14 cellular contexts compared by ENCODE assay signal in the genomic region with DNA sequence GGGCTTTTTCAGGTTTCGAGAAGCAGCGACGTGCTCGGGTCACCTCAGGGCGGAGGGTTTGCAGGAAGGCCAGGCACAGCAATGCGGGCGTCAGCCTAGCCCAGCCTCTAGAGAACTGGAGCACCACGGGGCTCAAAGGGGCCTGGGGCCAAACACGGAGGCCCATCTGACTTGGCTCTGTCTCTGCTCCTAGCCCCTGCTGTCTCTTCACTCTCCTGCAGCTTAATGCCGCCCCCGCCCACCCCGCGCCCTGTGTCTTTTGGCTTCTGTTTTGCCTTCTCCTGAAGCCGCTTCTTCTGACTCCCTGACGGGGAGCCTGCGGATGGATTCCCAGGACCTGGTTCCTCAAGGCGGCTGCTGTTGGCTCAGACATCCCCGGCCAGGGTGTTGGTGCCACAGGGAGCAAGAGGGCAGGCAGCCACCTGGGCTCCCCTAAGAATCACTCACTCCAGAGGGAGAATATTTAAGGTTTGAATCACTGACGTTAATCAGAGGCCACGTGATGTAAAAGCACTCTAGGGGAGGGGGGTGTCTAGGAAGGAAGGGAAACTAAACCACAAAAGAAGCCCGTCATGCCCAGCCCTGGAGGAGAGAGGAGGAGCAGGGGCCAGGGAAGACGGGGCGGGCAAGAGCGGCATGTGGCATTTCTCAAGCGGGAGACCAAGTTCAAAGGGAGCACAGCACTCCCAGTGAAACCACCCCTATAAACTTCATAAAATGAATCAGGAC. TPM values are rescaled to one million over a fixed set of nuclear protein-coding genes. Genes with fewer than 3 reads are reported as not detected.
A peak's percentile ranks its signal among the peaks of the same experiment; 100 is the strongest.
DNase-seq lines count a peak whose midpoint lies in the region; ATAC-seq, FAIRE-seq and TF ChIP-seq lines count a peak whose summit lies in the region.
"Had no signal": no experiment of that assay in that cellular context is flagged by ENCODE, and none has a peak within 500 bp of the region (broad histone marks: within the 10 kb centered on the region; RNA-seq: fewer than 3 reads in every experiment).

No MANE protein-coding gene starts in this region.

- H3K79me1 ChIP-seq in H1 (ENCODE audit: low read depth, low read length): no peaks in the 10 kb centered on the region

- no peak for ATAC-seq in GM18861 (IDR thresholded peaks at IDR 0.05; ENCODE audit: unreplicated experiment)
- ATAC-seq in GM21360 (IDR thresholded peaks at IDR 0.05; ENCODE audit: unreplicated experiment): no peak
- ATAC-seq: left lobe of liver had no signal

- H3K79me2 ChIP-seq in H1 (ENCODE audit: control insufficient read depth in 1 of 2, insufficient read depth in 2 of 2, low read length in 2 of 2): no peaks in the 10 kb centered on the region

- 0 out of 2 replicates have a peak overlapping the region, but pooled peaks have one; percentile 49 for H2BK20ac ChIP-seq in H1 (ENCODE audit: low read length)

- peak; percentile 81 for DNase-seq in EH (ENCODE audit: low read depth)
- peak; percentile 93 for DNase-seq in LoVo (ENCODE audit: low spot score)
- DNase-seq in H1 (ENCODE audit: low read depth in 1 of 2, low spot score in 2 of 2): no peak
- peak; percentile 93 for DNase-seq in renal cortical epithelial cell (ENCODE audit: low read depth)
- DNase-seq in activated CD4-positive, alpha-beta T cell treated with anti-CD3 and anti-CD28 coated beads, Interleukin-2, amount 50 U/mL, for 48 hours: no peak
- no peak for DNase-seq in small intestine
- DNase-seq: activated T-cell treated with anti-CD3 and anti-CD28 coated beads, Interleukin-2, amount 50 U/mL, for 72 hours; effector memory CD4-positive, alpha-beta T cell; NCI-H187 treated with DMSO at 0.1 percent for 48 hours; sigmoid colon; stimulated activated naive CD4-positive, alpha-beta T cell treated with Interleukin-2 at 50 U/mL for 16 hours had no signal

- POLR2A ChIA-PET in H1 (lab: Charles Lee; ENCODE audit: partially characterized antibody): no interaction called here

- H2AFZ ChIP-seq in H1 (ENCODE audit: low read length): no peak overlapping the region

- TF ChIP-seq POLR2A in H1 (IDR thresholded peaks at IDR 0.05; ENCODE audit: control extremely low read depth in 1 of 2, low read depth in 2 of 2, low read length in 2 of 2): no peak

- H3K27me3 ChIP-seq in H1 (replicated peaks in 1 of 4; ENCODE audit: control insufficient read depth in 3 of 4, extremely low read depth in 1 of 4, insufficient read depth in 3 of 4, low read length in 3 of 4): peaks cover 0 to 6% (median 4%) of the 10 kb centered on the region in 4 experiments; a peak in 4 of 7 replicates
- H3K27me3 ChIP-seq in small intestine (ENCODE audit: control insufficient read depth in 2 of 2, insufficient read depth in 2 of 2, low read length in 2 of 2): peaks cover 0 to 4% of the 10 kb centered on the region in 2 donors

- H3K14ac ChIP-seq in H1 (ENCODE audit: insufficient read length): no peak overlapping the region

- H3K4me2 ChIP-seq in H1 (ENCODE audit: insufficient read depth in 1 of 2, low read depth in 2 of 2, low read length in 2 of 2): no peak overlapping the region

- H2BK120ac ChIP-seq in H1 (replicated peaks; ENCODE audit: low read depth, low read length): no peak overlapping the region

- CTCF ChIA-PET in H1 (lab: Charles Lee; ENCODE audit: partially characterized antibody): interaction anchor here (0.7 to 15.7 kb wide), 11 partner anchors 21 to 153 kb away, joined by 3 to 203 read pairs (median 6); no protein-coding TSS in a partner anchor

- H3K4me3 ChIP-seq in H1 (ENCODE audit: extremely low read depth in 1 of 4, insufficient read depth in 2 of 4, low read depth in 3 of 4, low read length in 4 of 4) (no peak overlapping the region), small intestine (ENCODE audit: low read depth in 1 of 2, low read length in 2 of 2) (no peak overlapping the region)
- H3K4me3 ChIP-seq: sigmoid colon had no signal

- H3K4me1 ChIP-seq in H1 (replicated peaks in 1 of 4; ENCODE audit: control insufficient read depth in 3 of 4, insufficient read depth in 4 of 4, low read length in 3 of 4) (peaks cover 0 to 11% (median 4%) of the 10 kb centered on the region in 4 experiments; a peak in 3 of 7 replicates), small intestine (ENCODE audit: control insufficient read depth in 2 of 2, insufficient read depth in 1 of 2, low read depth in 1 of 2, low read length in 1 of 2) (no peaks in the 10 kb centered on the region)
- H3K4me1 ChIP-seq: sigmoid colon had no signal

- no peak overlapping the region for H3K9ac ChIP-seq in H1 (replicated peaks in 1 of 4; ENCODE audit: extremely low read depth in 1 of 4, low read depth in 3 of 4, low read length in 3 of 4)

- no peak overlapping the region for H3K23ac ChIP-seq in H1 (ENCODE audit: insufficient read length)

- H2BK5ac ChIP-seq in H1 (ENCODE audit: low read depth, low read length): no peak overlapping the region

- no peaks in the 10 kb centered on the region for H3K23me2 ChIP-seq in H1 (ENCODE audit: low read depth, low read length)

- WGBS in H1 (ENCODE audit: extremely low coverage in 1 of 2, insufficient coverage in 1 of 2, insufficient read length in 1 of 2, insufficient replicate concordance in 2 of 2, low coverage in 1 of 2, low lambda C conversion rate in 2 of 2, missing lambda C conversion rate in 1 of 2), 2 experiments: 76% methylated on average over 21 of the region's 25 CpGs; no CpG with 5 or more reads in 1 of the 2 experiments
- 45 to 58% (median 46%) methylated on average over 25 of the region's 25 CpGs for WGBS in small intestine, 3 donors

- H2BK15ac ChIP-seq in H1 (ENCODE audit: low read length): no peak overlapping the region

- H3K9me3 ChIP-seq in H1 (ENCODE audit: insufficient read depth in 2 of 2, low read depth in 1 of 2, low read length in 1 of 2) (no peaks in the 10 kb centered on the region), small intestine (ENCODE audit: control insufficient read depth, low read depth) (no peaks in the 10 kb centered on the region)
- H3K9me3 ChIP-seq: sigmoid colon had no signal

- no peak overlapping the region for H4K91ac ChIP-seq in H1 (replicated peaks; ENCODE audit: insufficient read length, low read length)

- TF ChIP-seq RAD21 in H1 (IDR thresholded peaks at IDR 0.05 in 1 of 2, conservative IDR thresholded peaks at IDR 0.05 in 1 of 2; ENCODE audit: low read depth in 2 of 2, low read length in 2 of 2): no peak

- no peak for TF ChIP-seq EP300 in H1 (IDR thresholded peaks at IDR 0.05; ENCODE audit: borderline replicate concordance in 1 of 2, low read depth in 2 of 2, low read length in 2 of 2)

- no peaks in the 10 kb centered on the region for H4K20me1 ChIP-seq in H1 (replicated peaks in 1 of 2; ENCODE audit: control insufficient read depth in 1 of 2, insufficient read depth in 2 of 2, low read length in 2 of 2)

- no peak overlapping the region; the same call in 1 of the 2 replicates for H3K18ac ChIP-seq in H1 (ENCODE audit: extremely low read depth, low read length)

- H2BK12ac ChIP-seq in H1 (ENCODE audit: low read depth, low read length): no peak overlapping the region

- no peak overlapping the region for H3K27ac ChIP-seq in H1 (ENCODE audit: low read depth, low read length)
- H3K27ac ChIP-seq in small intestine (ENCODE audit: low read depth in 1 of 2, low read length in 1 of 2): no peak overlapping the region
- H3K27ac ChIP-seq: sigmoid colon had no signal

- H4K5ac ChIP-seq in H1 (ENCODE audit: insufficient read length, low read depth, low read length): no peak overlapping the region

- no peaks in the 10 kb centered on the region for H3K36me3 ChIP-seq in H1 (ENCODE audit: control insufficient read depth in 2 of 4, insufficient read depth in 4 of 4, low read length in 3 of 4)
- H3K36me3 ChIP-seq in small intestine (ENCODE audit: control insufficient read depth in 2 of 2, insufficient read depth in 2 of 2, low read length in 2 of 2): no peaks in the 10 kb centered on the region
- H3K36me3 ChIP-seq: sigmoid colon had no signal

- H3K56ac ChIP-seq in H1 (replicated peaks; ENCODE audit: insufficient read length, low read depth, low read length): no peak overlapping the region

- H2AK5ac ChIP-seq in H1 (ENCODE audit: low read depth, low read length): no peak overlapping the region

- no peak overlapping the region for H3K4ac ChIP-seq in H1 (replicated peaks; ENCODE audit: insufficient read length, low read depth, low read length)

- FAIRE-seq in H1 (lab: Jason Lieb, UNC) (no peak), small intestine (lab: Jason Lieb, UNC) (no peak)

- H4K8ac ChIP-seq in H1 (ENCODE audit: extremely low read depth, insufficient read depth, low read length): no peak overlapping the region; the same call in 1 of the 2 replicates

- TF ChIP-seq CTCF in H1 (IDR thresholded peaks at IDR 0.05; ENCODE audit: control extremely low read depth in 1 of 3, insufficient read depth in 1 of 3, low read depth in 1 of 3, low read length in 3 of 3): no peak

TF ChIP-seq in H1, 55 proteins besides CTCF, POLR2A, EP300 and RAD21:
- TF ChIP-seq KDM4A (IDR thresholded peaks at IDR 0.05; ENCODE audit: low read depth, low read length, severe bottlenecking): no peak
- no peak for TF ChIP-seq SUZ12 (IDR thresholded peaks at IDR 0.05; ENCODE audit: low read length)
- TF ChIP-seq E2F6 (IDR thresholded peaks at IDR 0.05): no peak
- no peak for TF ChIP-seq TCF12 (IDR thresholded peaks at IDR 0.05; ENCODE audit: low read depth, low read length)

RNA-seq across cellular contexts. Expression of gene PRMT8, which starts 36.9 kb away (rescaled TPM):
- 0.30 and 0.48 TPM in 2 replicates for total RNA-seq in H1 (2021; fragmentation: NEBNext Ultra II Directional; extraction: Animal tissue kit (Norgen Biotek cat#: 25700))
- 0.88 and 0.92 TPM in 2 replicates for polyA plus RNA-seq in H1 (2011; rRNA removed)
- polyA plus RNA-seq in H1 (2011; cell fraction: cytosol; rRNA removed): 1.1 TPM
- polyA plus RNA-seq in H1 (2011; cell fraction: nucleus; rRNA removed): 2.0 TPM
- 0.71 to 1.3 TPM (median 1.1 TPM) in 4 replicates for polyA plus RNA-seq in H1 (2012, experiment 1 of 2)
- 0.29 TPM for polyA plus RNA-seq in H1 (2012, experiment 2 of 2)
- 0.28 TPM for polyA plus RNA-seq in H1 (2013, experiment 1 of 2)
- polyA plus RNA-seq in H1 (2013, experiment 2 of 2): 0.35 TPM
- polyA minus RNA-seq in H1 (2011; rRNA and poly(A)+ RNA removed): 1.9 and 2.6 TPM in 2 replicates
- 0.66 TPM for polyA minus RNA-seq in H1 (2011; cell fraction: cytosol; rRNA and poly(A)+ RNA removed)
- 2.0 TPM for polyA minus RNA-seq in H1 (2011; cell fraction: nucleus; rRNA and poly(A)+ RNA removed)
- total RNA-seq in renal cortical epithelial cell: not detected in 2 replicates
- under 1 TPM in 1 of 3 donors, not detected in 2; 0.01 TPM for polyA plus RNA-seq in small intestine
- total RNA-seq: activated T-cell treated with anti-CD3 and anti-CD28 coated beads, Interleukin-2, amount 50 U/mL, for 72 hours; left lobe of liver had no signal

Comparison
In these comparisons a context has a peak if more than half of its experiments do, and no peak if none do; other contexts are left out.
1. DNase-seq: peak in EH (single experiment), LoVo (single experiment) and renal cortical epithelial cell (single experiment); none in H1 (0 of 2), activated CD4-positive, alpha-beta T cell treated with anti-CD3 and anti-CD28 coated beads, Interleukin-2, amount 50 U/mL, for 48 hours (0 of 2) and small intestine (single experiment).